In the genomic region with DNA sequence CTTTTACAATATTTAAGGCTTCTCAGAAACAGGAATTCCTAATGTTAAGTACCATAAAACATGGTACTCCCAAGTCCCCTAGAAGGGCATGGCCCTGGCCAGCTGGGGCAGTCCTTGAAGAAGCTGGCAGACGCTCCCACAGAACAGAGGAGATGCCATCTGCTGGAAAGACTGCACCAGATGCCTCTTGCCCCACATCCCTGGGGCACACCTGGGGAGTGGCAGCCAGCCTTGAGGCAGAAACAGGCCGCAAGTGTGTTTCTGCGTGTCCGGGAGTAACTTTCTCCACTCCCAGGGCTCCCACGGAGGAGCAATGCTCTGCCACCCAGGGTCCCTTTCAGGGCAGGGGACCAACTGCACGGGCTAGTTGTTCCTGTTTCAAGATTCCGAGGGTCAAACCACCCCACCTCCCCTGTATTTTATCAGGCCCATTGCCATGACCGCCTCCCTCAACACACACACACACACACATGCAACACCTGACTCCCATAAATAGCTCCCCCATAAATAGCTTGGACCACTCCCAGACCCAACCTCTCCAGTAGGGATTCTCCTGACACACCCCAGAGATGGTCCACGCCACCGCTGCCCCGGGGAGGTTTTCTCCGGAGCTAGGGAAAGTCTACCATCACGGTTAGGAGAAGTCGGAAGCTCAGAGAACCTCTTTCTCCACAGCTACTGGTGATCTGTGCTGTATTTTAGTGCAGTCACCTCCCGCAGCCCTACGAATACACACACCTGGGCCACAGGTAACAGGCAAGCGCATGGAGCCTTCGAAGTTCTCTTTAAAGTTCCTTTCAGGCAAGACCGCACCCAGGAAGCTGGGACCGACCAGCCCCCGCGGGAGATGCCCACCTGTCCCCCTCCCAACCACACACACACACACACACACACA, we compare ENCODE assay signal across 9 cellular contexts. TPM values are rescaled to one million over a fixed set of nuclear protein-coding genes. Genes with fewer than 3 reads are reported as not detected.
DNase-seq lines count a peak whose midpoint lies in the region; ATAC-seq and TF ChIP-seq lines count a peak whose summit lies in the region.
"Had no signal": no experiment of that assay in that cellular context is flagged by ENCODE, and none has a peak within 500 bp of the region (broad histone marks: within the 10 kb centered on the region; RNA-seq: fewer than 3 reads in every experiment).

No MANE protein-coding gene starts in this region.

- no peak for ATAC-seq in HG03521 (IDR thresholded peaks at IDR 0.05; ENCODE audit: unreplicated experiment)
- no peak for ATAC-seq in HG02678 (IDR thresholded peaks at IDR 0.05; ENCODE audit: unreplicated experiment)

- H3K4me3 ChIP-seq in foreskin fibroblast (ENCODE audit: low read depth in 1 of 2, low read length in 2 of 2): peak overlapping the region; percentile 70 to 81
- peak overlapping the region; percentile 52 for H3K4me3 ChIP-seq in retinal pigment epithelial cell (ENCODE audit: low read length)

- TF ChIP-seq CTCF in foreskin fibroblast (IDR thresholded peaks at IDR 0.05; ENCODE audit: low read depth, low read length) (no peak), retinal pigment epithelial cell (conservative IDR thresholded peaks at IDR 0.05; ENCODE audit: low read depth, low read length) (no peak)

- intact Hi-C loops in posterior vena cava (cut with DNase I): loop anchor here (10.0 kb wide), 2 partner anchors 163 to 183 kb away; no protein-coding TSS in a partner anchor

- DNase-seq in ELF-1 (ENCODE audit: low read depth, low spot score) (peak; percentile 3), NCI-H748 treated with DMSO at 0.1 percent for 48 hours (lab: John Stamatoyannopoulos, UW) (peak; percentile 3), foreskin fibroblast (peak in 1 of 2 donors; percentile 33), retinal pigment epithelial cell (ENCODE audit: low read depth) (no peak), posterior vena cava (ENCODE audit: low spot score) (no peak), GM19238 (ENCODE audit: insufficient read length, low spot score) (no peak)
- DNase-seq: naive B cell had no signal

RNA-seq across cellular contexts. Expression of a gene that starts 1.5 kb away (rescaled TPM):
- 100 to 1,000 TPM; 100 to 106 TPM for total RNA-seq in posterior vena cava

Comparison
In these comparisons a context has a peak if more than half of its experiments do, and no peak if none do; other contexts are left out.
1. DNase-seq: peak in ELF-1 (single experiment) and NCI-H748 treated with DMSO at 0.1 percent for 48 hours (single experiment); none in retinal pigment epithelial cell (single experiment), posterior vena cava (single experiment) and GM19238 (single experiment).